13 cellular contexts compared by ENCODE assay signal in the genomic region with DNA sequence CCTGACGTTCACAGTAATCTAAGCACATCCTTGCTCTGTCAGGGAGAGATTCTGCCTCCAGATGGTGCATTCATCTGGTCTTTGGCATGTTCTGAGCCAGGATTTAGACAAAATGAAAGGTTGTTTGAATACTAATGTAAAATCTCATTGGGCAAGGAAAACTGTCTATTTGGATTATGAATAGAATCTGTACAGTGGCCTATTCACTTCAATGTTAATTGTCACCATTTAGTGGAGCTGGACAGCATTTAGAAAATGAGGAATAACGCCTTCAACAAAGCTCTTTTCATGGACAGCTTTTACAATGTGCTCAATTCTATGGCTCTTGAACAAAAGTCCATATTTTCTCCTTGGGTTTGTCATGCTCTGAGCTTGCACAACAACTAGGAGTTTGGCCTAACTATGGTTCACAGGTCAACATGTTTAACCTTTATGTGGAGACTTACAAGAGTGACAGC. TPM values are rescaled to one million over a fixed set of nuclear protein-coding genes. Genes with fewer than 3 reads are reported as not detected.
DNase-seq lines count a peak whose midpoint lies in the region; ATAC-seq and TF ChIP-seq lines count a peak whose summit lies in the region.
"Had no signal": no experiment of that assay in that cellular context is flagged by ENCODE, and none has a peak within 500 bp of the region (broad histone marks: within the 10 kb centered on the region; RNA-seq: fewer than 3 reads in every experiment).

No MANE protein-coding gene starts in this region.

- H3K27me3 ChIP-seq in liver (ENCODE audit: control insufficient read depth in 4 of 4, insufficient read depth in 4 of 4, low read length in 3 of 4) (no peaks in the 10 kb centered on the region), right atrium auricular region (no peaks in the 10 kb centered on the region)
- H3K27me3 ChIP-seq: upper lobe of left lung had no signal

- H3K4me3 ChIP-seq in liver (ENCODE audit: low read depth in 1 of 3, low read length in 3 of 3) (no peak overlapping the region), right atrium auricular region (no peak overlapping the region)
- H3K4me3 ChIP-seq: upper lobe of left lung had no signal

- H3K9me3 ChIP-seq in liver (ENCODE audit: control insufficient read depth in 4 of 4, low read length in 3 of 4) (no peaks in the 10 kb centered on the region), right atrium auricular region (no peaks in the 10 kb centered on the region)
- H3K9me3 ChIP-seq: upper lobe of left lung had no signal

- H3K36me3 ChIP-seq in liver (ENCODE audit: control insufficient read depth in 4 of 4, insufficient read depth in 3 of 4, low read depth in 1 of 4, low read length in 3 of 4) (no peaks in the 10 kb centered on the region), right atrium auricular region (no peaks in the 10 kb centered on the region)
- H3K36me3 ChIP-seq: upper lobe of left lung had no signal

- WGBS in liver = 82% methylated on average over 2 of the region's 2 CpGs

- TF ChIP-seq RAD21 in liver (IDR thresholded peaks at IDR 0.05) = no peak

- no peak for TF ChIP-seq CTCF in liver (IDR thresholded peaks at IDR 0.05; ENCODE audit: low read depth, low read length, missing input control)
- no peak for TF ChIP-seq CTCF in right atrium auricular region (IDR thresholded peaks at IDR 0.05)

- DNase-seq in NCI-H82 (lab: John Stamatoyannopoulos, UW) (peak; percentile 59), NCI-H82 treated with DMSO at 0.1 percent for 48 hours (lab: John Stamatoyannopoulos, UW; ENCODE audit: unreplicated experiment) (no peak), cerebellum (ENCODE audit: low spot score) (peak; percentile 5), NCI-H1930 (lab: John Stamatoyannopoulos, UW) (no peak), right atrium auricular region (ENCODE audit: low spot score) (no peak)
- DNase-seq in activated CD4-positive, alpha-beta T cell treated with anti-CD3 and anti-CD28 coated beads, Interleukin-2, amount 50 U/mL, for 1 hour = no peak
- DNase-seq: activated gamma-delta T cell treated with Interleukin-2 at 50 U/mL for 16 hours; CD4-positive, alpha-beta memory T cell had no signal

- H3K4me1 ChIP-seq in liver (ENCODE audit: control insufficient read depth in 4 of 4, insufficient read depth in 4 of 4, low read length in 3 of 4) = peaks cover 2 to 11% (median 8%) of the 10 kb centered on the region in 4 donors
- H3K4me1 ChIP-seq in right atrium auricular region = no peaks in the 10 kb centered on the region
- H3K4me1 ChIP-seq: upper lobe of left lung had no signal

- H3K9ac ChIP-seq in liver (ENCODE audit: low read depth in 1 of 2, low read length in 2 of 2) = no peak overlapping the region

- H3K27ac ChIP-seq in liver (ENCODE audit: low read depth in 1 of 2, low read length in 2 of 2) (no peak overlapping the region), right atrium auricular region (no peak overlapping the region)

- no peak for ATAC-seq in GM19463 (IDR thresholded peaks at IDR 0.05; ENCODE audit: unreplicated experiment)
- ATAC-seq: WTC11 had no signal

TF ChIP-seq in liver, 16 proteins besides CTCF, POLR2A, EP300 and RAD21:
- no peak for TF ChIP-seq ATF3 (IDR thresholded peaks at IDR 0.05)
- TF ChIP-seq RXRA (IDR thresholded peaks at IDR 0.05) = peak; percentile 57 to 70
- no peak for TF ChIP-seq EGR1 (IDR thresholded peaks at IDR 0.05; ENCODE audit: low read depth in 2 of 2)
- TF ChIP-seq REST (IDR thresholded peaks at IDR 0.05) = peak; percentile 61
- TF ChIP-seq NR2F2 (IDR thresholded peaks at IDR 0.05) = peak; percentile 56
- TF ChIP-seq YY1 (IDR thresholded peaks at IDR 0.05) = peak; percentile 77
- no peak for TF ChIP-seq JUND (IDR thresholded peaks at IDR 0.05)
- TF ChIP-seq SP1 (IDR thresholded peaks at IDR 0.05) = no peak
- TF ChIP-seq FOXA1 (IDR thresholded peaks at IDR 0.05) = peak; percentile 23
- peak; percentile 49 for TF ChIP-seq FOXA2 (IDR thresholded peaks at IDR 0.05)
- TF ChIP-seq, protein P1, sequence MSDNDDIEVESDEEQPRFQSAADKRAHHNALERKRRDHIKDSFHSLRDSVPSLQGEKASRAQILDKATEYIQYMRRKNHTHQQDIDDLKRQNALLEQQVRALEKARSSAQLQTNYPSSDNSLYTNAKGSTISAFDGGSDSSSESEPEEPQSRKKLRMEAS (IDR thresholded peaks at IDR 0.05) = peak; percentile 66
- TF ChIP-seq HNF4A (conservative IDR thresholded peaks at IDR 0.05) = peak; percentile 79 to 87
- TF ChIP-seq ZBTB33 (IDR thresholded peaks at IDR 0.05) = peak; percentile 38
- TF ChIP-seq GABPA (IDR thresholded peaks at IDR 0.05 in 1 of 2, conservative IDR thresholded peaks at IDR 0.05 in 1 of 2) = no peak

RNA-seq across cellular contexts. Expression of gene ARHGEF28, which starts 28.9 kb away (rescaled TPM):
- total RNA-seq in cerebellum (6.7 TPM), liver (10 to 100 TPM in 1 of 2 donors, 1 to 10 TPM in 1; 2.5 to 13.9 TPM), right atrium auricular region (1 to 10 TPM; 1.0 to 2.9 TPM)
- polyA plus RNA-seq in liver = 1 to 10 TPM; 1.6 to 4.8 TPM
- total RNA-seq: CD4-positive, alpha-beta memory T cell; OCI-LY7 had no signal
- polyA plus RNA-seq: CD4-positive, alpha-beta memory T cell had no signal

Comparison
In these comparisons a context has a peak if more than half of its experiments do, and no peak if none do; other contexts are left out.
1. DNase-seq: peak in NCI-H82 (single experiment) and cerebellum (single experiment); none in NCI-H82 treated with DMSO at 0.1 percent for 48 hours (single experiment), activated CD4-positive, alpha-beta T cell treated with anti-CD3 and anti-CD28 coated beads, Interleukin-2, amount 50 U/mL, for 1 hour (single experiment), NCI-H1930 (0 of 2) and right atrium auricular region (single experiment).